In the genomic region with DNA sequence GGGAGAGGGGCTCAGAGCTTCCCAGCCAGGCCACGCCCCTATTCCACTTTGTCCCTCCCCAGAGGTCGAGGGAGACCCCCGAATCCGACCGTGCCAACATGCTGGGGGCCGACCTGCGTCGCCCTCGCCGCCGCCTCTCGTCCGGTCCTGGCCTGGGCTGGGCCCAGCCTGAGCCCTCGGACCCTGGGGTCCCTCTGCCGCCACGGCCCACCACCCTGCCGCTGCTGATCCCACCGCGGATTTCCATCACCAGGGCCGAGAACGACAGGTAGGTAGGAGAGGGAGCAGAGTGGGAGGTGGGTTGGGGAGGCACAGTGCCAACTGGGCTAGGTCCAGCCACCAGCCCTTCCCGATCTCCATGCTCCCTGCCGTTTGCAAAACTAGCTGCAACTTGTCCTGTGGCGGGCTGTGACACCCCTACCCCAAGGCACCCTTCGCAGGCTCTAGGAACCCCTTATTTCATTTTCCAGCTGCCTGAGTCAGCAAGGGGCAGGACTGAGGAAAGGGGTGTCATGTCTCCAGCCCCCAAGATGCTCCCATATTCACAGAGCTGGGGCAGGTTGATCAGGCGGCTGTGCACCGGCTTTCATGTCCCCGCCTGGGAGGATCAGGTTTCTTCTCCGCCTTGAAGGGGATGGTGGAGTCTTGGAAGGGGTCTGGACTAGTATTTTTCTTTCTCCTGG, we compare ENCODE assay signal across 1 cellular context.
TF ChIP-seq lines count a peak whose summit lies in the region.

No MANE protein-coding gene starts in this region.

TF ChIP-seq in K562, 482 proteins besides CTCF, POLR2A, EP300 and RAD21 (continues in another document):
- TF ChIP-seq CXXC5 (CRISPR knock-in tag; IDR thresholded peaks at IDR 0.05) = no peak
- no peak for TF ChIP-seq ZNF174 (CRISPR knock-in tag; IDR thresholded peaks at IDR 0.05)
- TF ChIP-seq, protein P1, sequence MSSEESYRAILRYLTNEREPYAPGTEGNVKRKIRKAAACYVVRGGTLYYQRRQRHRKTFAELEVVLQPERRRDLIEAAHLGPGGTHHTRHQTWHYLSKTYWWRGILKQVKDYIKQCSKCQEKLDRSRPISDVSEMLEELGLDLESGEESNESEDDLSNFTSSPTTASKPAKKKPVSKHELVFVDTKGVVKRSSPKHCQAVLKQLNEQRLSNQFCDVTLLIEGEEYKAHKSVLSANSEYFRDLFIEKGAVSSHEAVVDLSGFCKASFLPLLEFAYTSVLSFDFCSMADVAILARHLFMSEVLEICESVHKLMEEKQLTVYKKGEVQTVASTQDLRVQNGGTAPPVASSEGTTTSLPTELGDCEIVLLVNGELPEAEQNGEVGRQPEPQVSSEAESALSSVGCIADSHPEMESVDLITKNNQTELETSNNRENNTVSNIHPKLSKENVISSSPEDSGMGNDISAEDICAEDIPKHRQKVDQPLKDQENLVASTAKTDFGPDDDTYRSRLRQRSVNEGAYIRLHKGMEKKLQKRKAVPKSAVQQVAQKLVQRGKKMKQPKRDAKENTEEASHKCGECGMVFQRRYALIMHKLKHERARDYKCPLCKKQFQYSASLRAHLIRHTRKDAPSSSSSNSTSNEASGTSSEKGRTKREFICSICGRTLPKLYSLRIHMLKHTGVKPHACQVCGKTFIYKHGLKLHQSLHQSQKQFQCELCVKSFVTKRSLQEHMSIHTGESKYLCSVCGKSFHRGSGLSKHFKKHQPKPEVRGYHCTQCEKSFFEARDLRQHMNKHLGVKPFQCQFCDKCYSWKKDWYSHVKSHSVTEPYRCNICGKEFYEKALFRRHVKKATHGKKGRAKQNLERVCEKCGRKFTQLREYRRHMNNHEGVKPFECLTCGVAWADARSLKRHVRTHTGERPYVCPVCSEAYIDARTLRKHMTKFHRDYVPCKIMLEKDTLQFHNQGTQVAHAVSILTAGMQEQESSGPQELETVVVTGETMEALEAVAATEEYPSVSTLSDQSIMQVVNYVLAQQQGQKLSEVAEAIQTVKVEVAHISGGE (CRISPR knock-in tag; IDR thresholded peaks at IDR 0.05) = peak in 1 of 3 experiments; percentile 54; a peak in 1 of 6 replicates
- TF ChIP-seq CBFA2T2 (conservative IDR thresholded peaks at IDR 0.05) = no peak
- no peak for TF ChIP-seq ZNF3 (CRISPR knock-in tag; IDR thresholded peaks at IDR 0.05)
- TF ChIP-seq FOSL1 (tag; conservative IDR thresholded peaks at IDR 0.05) = no peak
- TF ChIP-seq, protein P2, sequence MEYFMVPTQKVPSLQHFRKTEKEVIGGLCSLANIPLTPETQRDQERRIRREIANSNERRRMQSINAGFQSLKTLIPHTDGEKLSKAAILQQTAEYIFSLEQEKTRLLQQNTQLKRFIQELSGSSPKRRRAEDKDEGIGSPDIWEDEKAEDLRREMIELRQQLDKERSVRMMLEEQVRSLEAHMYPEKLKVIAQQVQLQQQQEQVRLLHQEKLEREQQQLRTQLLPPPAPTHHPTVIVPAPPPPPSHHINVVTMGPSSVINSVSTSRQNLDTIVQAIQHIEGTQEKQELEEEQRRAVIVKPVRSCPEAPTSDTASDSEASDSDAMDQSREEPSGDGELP (CRISPR knock-in tag; IDR thresholded peaks at IDR 0.05; ENCODE audit: borderline replicate concordance) = no peak
- no peak for TF ChIP-seq ZNF347 (CRISPR knock-in tag; IDR thresholded peaks at IDR 0.05; ENCODE audit: low read depth)
- no peak for TF ChIP-seq ZBTB8A (IDR thresholded peaks at IDR 0.05; ENCODE audit: partially characterized antibody)
- TF ChIP-seq, protein P3, sequence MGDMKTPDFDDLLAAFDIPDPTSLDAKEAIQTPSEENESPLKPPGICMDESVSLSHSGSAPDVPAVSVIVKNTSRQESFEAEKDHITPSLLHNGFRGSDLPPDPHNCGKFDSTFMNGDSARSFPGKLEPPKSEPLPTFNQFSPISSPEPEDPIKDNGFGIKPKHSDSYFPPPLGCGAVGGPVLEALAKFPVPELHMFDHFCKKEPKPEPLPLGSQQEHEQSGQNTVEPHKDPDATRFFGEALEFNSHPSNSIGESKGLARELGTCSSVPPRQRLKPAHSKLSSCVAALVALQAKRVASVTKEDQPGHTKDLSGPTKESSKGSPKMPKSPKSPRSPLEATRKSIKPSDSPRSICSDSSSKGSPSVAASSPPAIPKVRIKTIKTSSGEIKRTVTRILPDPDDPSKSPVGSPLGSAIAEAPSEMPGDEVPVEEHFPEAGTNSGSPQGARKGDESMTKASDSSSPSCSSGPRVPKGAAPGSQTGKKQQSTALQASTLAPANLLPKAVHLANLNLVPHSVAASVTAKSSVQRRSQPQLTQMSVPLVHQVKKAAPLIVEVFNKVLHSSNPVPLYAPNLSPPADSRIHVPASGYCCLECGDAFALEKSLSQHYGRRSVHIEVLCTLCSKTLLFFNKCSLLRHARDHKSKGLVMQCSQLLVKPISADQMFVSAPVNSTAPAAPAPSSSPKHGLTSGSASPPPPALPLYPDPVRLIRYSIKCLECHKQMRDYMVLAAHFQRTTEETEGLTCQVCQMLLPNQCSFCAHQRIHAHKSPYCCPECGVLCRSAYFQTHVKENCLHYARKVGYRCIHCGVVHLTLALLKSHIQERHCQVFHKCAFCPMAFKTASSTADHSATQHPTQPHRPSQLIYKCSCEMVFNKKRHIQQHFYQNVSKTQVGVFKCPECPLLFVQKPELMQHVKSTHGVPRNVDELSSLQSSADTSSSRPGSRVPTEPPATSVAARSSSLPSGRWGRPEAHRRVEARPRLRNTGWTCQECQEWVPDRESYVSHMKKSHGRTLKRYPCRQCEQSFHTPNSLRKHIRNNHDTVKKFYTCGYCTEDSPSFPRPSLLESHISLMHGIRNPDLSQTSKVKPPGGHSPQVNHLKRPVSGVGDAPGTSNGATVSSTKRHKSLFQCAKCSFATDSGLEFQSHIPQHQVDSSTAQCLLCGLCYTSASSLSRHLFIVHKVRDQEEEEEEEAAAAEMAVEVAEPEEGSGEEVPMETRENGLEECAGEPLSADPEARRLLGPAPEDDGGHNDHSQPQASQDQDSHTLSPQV (IDR thresholded peaks at IDR 0.05) = no peak
- no peak for TF ChIP-seq SMAD1 (IDR thresholded peaks at IDR 0.05; ENCODE audit: low read depth, low read length, partially characterized antibody)
- TF ChIP-seq, protein P4, sequence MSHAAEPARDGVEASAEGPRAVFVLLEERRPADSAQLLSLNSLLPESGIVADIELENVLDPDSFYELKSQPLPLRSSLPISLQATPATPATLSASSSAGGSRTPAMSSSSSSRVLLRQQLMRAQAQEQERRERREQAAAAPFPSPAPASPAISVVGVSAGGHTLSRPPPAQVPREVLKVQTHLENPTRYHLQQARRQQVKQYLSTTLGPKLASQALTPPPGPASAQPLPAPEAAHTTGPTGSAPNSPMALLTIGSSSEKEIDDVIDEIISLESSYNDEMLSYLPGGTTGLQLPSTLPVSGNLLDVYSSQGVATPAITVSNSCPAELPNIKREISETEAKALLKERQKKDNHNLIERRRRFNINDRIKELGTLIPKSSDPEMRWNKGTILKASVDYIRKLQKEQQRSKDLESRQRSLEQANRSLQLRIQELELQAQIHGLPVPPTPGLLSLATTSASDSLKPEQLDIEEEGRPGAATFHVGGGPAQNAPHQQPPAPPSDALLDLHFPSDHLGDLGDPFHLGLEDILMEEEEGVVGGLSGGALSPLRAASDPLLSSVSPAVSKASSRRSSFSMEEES (CRISPR knock-in tag; IDR thresholded peaks at IDR 0.05) = no peak
- TF ChIP-seq, protein P5, sequence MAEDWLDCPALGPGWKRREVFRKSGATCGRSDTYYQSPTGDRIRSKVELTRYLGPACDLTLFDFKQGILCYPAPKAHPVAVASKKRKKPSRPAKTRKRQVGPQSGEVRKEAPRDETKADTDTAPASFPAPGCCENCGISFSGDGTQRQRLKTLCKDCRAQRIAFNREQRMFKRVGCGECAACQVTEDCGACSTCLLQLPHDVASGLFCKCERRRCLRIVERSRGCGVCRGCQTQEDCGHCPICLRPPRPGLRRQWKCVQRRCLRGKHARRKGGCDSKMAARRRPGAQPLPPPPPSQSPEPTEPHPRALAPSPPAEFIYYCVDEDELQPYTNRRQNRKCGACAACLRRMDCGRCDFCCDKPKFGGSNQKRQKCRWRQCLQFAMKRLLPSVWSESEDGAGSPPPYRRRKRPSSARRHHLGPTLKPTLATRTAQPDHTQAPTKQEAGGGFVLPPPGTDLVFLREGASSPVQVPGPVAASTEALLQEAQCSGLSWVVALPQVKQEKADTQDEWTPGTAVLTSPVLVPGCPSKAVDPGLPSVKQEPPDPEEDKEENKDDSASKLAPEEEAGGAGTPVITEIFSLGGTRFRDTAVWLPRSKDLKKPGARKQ (CRISPR knock-in tag; IDR thresholded peaks at IDR 0.05) = no peak
- TF ChIP-seq STAG1 (CRISPR knock-in tag; IDR thresholded peaks at IDR 0.05; ENCODE audit: borderline replicate concordance) = no peak
- TF ChIP-seq XRCC5 (IDR thresholded peaks at IDR 0.05; ENCODE audit: low read depth, low read length) = no peak
- TF ChIP-seq, protein P6, sequence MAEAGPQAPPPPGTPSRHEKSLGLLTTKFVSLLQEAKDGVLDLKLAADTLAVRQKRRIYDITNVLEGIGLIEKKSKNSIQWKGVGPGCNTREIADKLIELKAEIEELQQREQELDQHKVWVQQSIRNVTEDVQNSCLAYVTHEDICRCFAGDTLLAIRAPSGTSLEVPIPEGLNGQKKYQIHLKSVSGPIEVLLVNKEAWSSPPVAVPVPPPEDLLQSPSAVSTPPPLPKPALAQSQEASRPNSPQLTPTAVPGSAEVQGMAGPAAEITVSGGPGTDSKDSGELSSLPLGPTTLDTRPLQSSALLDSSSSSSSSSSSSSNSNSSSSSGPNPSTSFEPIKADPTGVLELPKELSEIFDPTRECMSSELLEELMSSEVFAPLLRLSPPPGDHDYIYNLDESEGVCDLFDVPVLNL (CRISPR knock-in tag; IDR thresholded peaks at IDR 0.05; ENCODE audit: low read depth) = 0 out of 2 replicates have a peak, but pooled peaks have one; percentile 51
- no peak for TF ChIP-seq SIX5 (IDR thresholded peaks at IDR 0.05; ENCODE audit: borderline replicate concordance in 1 of 2, insufficient read depth in 1 of 2, low read depth in 1 of 2, low read length in 2 of 2)
- no peak for TF ChIP-seq ZNF551 (CRISPR knock-in tag; IDR thresholded peaks at IDR 0.05)
- no peak for TF ChIP-seq RBM34 (IDR thresholded peaks at IDR 0.05; ENCODE audit: borderline replicate concordance, insufficient read depth, low read length)
- TF ChIP-seq PML (IDR thresholded peaks at IDR 0.05; ENCODE audit: low read length) = no peak
- no peak for TF ChIP-seq DMBX1 (CRISPR knock-in tag; IDR thresholded peaks at IDR 0.05; ENCODE audit: borderline replicate concordance)
- no peak for TF ChIP-seq HNRNPH1 (optimal IDR thresholded peaks at IDR 0.05; ENCODE audit: low read depth, low read length)
- no peak for TF ChIP-seq NCOA2 (IDR thresholded peaks at IDR 0.05; ENCODE audit: partially characterized antibody in 2 of 2)
- no peak for TF ChIP-seq MCM5 (IDR thresholded peaks at IDR 0.05; ENCODE audit: low read depth)
- TF ChIP-seq POLR2G (IDR thresholded peaks at IDR 0.05; ENCODE audit: low read depth, low read length) = peak; percentile 57; the same call in 1 of the 2 replicates
- TF ChIP-seq FOXM1 (IDR thresholded peaks at IDR 0.05; ENCODE audit: low read depth) = no peak
- TF ChIP-seq FOXM1 (CRISPR knock-in tag; IDR thresholded peaks at IDR 0.05; ENCODE audit: low read depth) = no peak
- TF ChIP-seq KAT8 (IDR thresholded peaks at IDR 0.05; ENCODE audit: low read depth) = no peak
- 0 out of 2 replicates have a peak, but pooled peaks have one; percentile 11 for TF ChIP-seq TCF7L2 (IDR thresholded peaks at IDR 0.05; ENCODE audit: low read depth, low read length)
- TF ChIP-seq TCF7 (IDR thresholded peaks at IDR 0.05; ENCODE audit: borderline replicate concordance) = 0 out of 2 replicates have a peak, but pooled peaks have one; percentile 66
- TF ChIP-seq, protein P7, sequence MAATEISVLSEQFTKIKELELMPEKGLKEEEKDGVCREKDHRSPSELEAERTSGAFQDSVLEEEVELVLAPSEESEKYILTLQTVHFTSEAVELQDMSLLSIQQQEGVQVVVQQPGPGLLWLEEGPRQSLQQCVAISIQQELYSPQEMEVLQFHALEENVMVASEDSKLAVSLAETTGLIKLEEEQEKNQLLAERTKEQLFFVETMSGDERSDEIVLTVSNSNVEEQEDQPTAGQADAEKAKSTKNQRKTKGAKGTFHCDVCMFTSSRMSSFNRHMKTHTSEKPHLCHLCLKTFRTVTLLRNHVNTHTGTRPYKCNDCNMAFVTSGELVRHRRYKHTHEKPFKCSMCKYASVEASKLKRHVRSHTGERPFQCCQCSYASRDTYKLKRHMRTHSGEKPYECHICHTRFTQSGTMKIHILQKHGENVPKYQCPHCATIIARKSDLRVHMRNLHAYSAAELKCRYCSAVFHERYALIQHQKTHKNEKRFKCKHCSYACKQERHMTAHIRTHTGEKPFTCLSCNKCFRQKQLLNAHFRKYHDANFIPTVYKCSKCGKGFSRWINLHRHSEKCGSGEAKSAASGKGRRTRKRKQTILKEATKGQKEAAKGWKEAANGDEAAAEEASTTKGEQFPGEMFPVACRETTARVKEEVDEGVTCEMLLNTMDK (IDR thresholded peaks at IDR 0.05; ENCODE audit: borderline replicate concordance, insufficient read depth, low read depth, low read length, poor library complexity, severe bottlenecking) = no peak
- no peak for TF ChIP-seq RBM22 (IDR thresholded peaks at IDR 0.05; ENCODE audit: low read depth, low read length, poor library complexity, severe bottlenecking)
- no peak for TF ChIP-seq BRD4 (IDR thresholded peaks at IDR 0.05)
- TF ChIP-seq, protein P8, sequence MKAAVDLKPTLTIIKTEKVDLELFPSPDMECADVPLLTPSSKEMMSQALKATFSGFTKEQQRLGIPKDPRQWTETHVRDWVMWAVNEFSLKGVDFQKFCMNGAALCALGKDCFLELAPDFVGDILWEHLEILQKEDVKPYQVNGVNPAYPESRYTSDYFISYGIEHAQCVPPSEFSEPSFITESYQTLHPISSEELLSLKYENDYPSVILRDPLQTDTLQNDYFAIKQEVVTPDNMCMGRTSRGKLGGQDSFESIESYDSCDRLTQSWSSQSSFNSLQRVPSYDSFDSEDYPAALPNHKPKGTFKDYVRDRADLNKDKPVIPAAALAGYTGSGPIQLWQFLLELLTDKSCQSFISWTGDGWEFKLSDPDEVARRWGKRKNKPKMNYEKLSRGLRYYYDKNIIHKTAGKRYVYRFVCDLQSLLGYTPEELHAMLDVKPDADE (conservative IDR thresholded peaks at IDR 0.05; ENCODE audit: control insufficient read depth, low read depth, low read length) = no peak
- no peak for TF ChIP-seq POLR3G (IDR thresholded peaks at IDR 0.05; ENCODE audit: extremely low read depth, insufficient read length, insufficient replicate concordance)
- TF ChIP-seq, protein P9, sequence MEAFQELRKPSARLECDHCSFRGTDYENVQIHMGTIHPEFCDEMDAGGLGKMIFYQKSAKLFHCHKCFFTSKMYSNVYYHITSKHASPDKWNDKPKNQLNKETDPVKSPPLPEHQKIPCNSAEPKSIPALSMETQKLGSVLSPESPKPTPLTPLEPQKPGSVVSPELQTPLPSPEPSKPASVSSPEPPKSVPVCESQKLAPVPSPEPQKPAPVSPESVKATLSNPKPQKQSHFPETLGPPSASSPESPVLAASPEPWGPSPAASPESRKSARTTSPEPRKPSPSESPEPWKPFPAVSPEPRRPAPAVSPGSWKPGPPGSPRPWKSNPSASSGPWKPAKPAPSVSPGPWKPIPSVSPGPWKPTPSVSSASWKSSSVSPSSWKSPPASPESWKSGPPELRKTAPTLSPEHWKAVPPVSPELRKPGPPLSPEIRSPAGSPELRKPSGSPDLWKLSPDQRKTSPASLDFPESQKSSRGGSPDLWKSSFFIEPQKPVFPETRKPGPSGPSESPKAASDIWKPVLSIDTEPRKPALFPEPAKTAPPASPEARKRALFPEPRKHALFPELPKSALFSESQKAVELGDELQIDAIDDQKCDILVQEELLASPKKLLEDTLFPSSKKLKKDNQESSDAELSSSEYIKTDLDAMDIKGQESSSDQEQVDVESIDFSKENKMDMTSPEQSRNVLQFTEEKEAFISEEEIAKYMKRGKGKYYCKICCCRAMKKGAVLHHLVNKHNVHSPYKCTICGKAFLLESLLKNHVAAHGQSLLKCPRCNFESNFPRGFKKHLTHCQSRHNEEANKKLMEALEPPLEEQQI (IDR thresholded peaks at IDR 0.05) = no peak
